Comparison of ENCODE assay signal across 9 cellular contexts in the genomic region with DNA sequence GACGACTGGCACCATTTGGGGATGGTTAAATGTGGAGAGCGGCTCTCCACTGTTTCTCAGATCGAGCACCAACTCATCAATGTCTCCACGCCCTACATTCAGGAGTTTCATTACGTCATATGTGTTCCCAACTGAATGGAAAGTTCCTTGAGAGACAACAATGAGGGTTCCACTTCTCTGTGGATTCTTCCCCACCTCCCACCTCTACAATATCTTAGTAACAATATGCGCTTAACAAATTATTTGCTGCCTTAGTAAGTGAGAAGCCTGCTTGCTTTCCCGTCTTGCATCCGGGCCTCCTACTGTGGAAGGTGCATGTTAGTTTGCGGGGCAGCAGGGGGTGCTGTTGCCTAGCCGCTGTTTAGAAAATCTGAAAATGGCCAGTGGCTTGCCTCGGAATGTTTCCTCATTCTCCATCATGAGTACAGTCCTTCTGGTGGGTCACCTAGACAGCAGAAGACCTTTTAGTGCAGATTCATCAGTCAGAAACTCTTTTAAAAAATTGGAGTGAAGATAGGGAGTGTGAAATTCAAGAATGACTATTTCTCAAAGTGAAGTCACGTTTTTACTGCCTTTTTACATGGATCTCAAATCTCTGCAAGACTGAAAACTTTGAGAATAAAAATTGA. TPM values are rescaled to one million over a fixed set of nuclear protein-coding genes. Genes with fewer than 3 reads are reported as not detected.
DNase-seq lines count a peak whose midpoint lies in the region; ATAC-seq and TF ChIP-seq lines count a peak whose summit lies in the region.
"Had no signal": no experiment of that assay in that cellular context is flagged by ENCODE, and none has a peak within 500 bp of the region (broad histone marks: within the 10 kb centered on the region; RNA-seq: fewer than 3 reads in every experiment).

No MANE protein-coding gene starts in this region.

- no peak for TF ChIP-seq POLR2A in GM18505 (IDR thresholded peaks at IDR 0.05; ENCODE audit: borderline replicate concordance, extremely low read depth, insufficient read depth, insufficient read length)

- H3K27ac Mint-ChIP-seq in activated CD8-positive, alpha-beta memory T cell treated with anti-CD3 and anti-CD28 coated beads, Interleukin-2, amount 10 ng/mL, durations not matched to agents 7 days and 5 days: no peak overlapping the region
- H3K27ac Mint-ChIP-seq in osteocyte (ENCODE audit: unreplicated experiment): no peak overlapping the region
- H3K27ac Mint-ChIP-seq: memory B cell had no signal

- no peaks in the 10 kb centered on the region for H3K36me3 Mint-ChIP-seq in activated CD8-positive, alpha-beta memory T cell treated with anti-CD3 and anti-CD28 coated beads, Interleukin-2, amount 10 ng/mL, durations not matched to agents 7 days and 5 days
- H3K36me3 Mint-ChIP-seq in osteocyte (ENCODE audit: unreplicated experiment): no peaks in the 10 kb centered on the region
- H3K36me3 Mint-ChIP-seq: memory B cell had no signal

- H3K9me3 Mint-ChIP-seq in activated CD8-positive, alpha-beta memory T cell treated with anti-CD3 and anti-CD28 coated beads, Interleukin-2, amount 10 ng/mL, durations not matched to agents 7 days and 5 days (ENCODE audit: low read depth): no peaks in the 10 kb centered on the region
- no peaks in the 10 kb centered on the region for H3K9me3 Mint-ChIP-seq in osteocyte (ENCODE audit: unreplicated experiment)
- H3K9me3 Mint-ChIP-seq: memory B cell had no signal

- peak; percentile 87 for TF ChIP-seq CTCF in osteocyte (IDR thresholded peaks at IDR 0.05)

- H3K4me1 Mint-ChIP-seq in activated CD8-positive, alpha-beta memory T cell treated with anti-CD3 and anti-CD28 coated beads, Interleukin-2, amount 10 ng/mL, durations not matched to agents 7 days and 5 days: peaks cover 1% of the 10 kb centered on the region
- H3K4me1 Mint-ChIP-seq in osteocyte (ENCODE audit: unreplicated experiment): peaks cover 3% of the 10 kb centered on the region

- CTCF ChIA-PET in activated CD8-positive, alpha-beta memory T cell treated with anti-CD3 and anti-CD28 coated beads, Interleukin-2, amount 10 ng/mL, durations not matched to agents 7 days and 5 days (lab: Charles Lee): interaction anchor here (1.0 to 2.1 kb wide), 5 partner anchors 12 to 195 kb away, joined by 3 to 6 read pairs (median 3); no protein-coding TSS in a partner anchor

- peaks cover 4% of the 10 kb centered on the region for H3K27me3 Mint-ChIP-seq in activated CD8-positive, alpha-beta memory T cell treated with anti-CD3 and anti-CD28 coated beads, Interleukin-2, amount 10 ng/mL, durations not matched to agents 7 days and 5 days
- peaks cover 67% of the 10 kb centered on the region for H3K27me3 Mint-ChIP-seq in osteocyte (ENCODE audit: unreplicated experiment)

- DNase-seq in AG08395 (ENCODE audit: low spot score) (peak; percentile 65), NCI-H345 (lab: John Stamatoyannopoulos, UW) (peak; percentile 56), fibroblast of the conjunctiva (ENCODE audit: low read depth) (peak; percentile 27), osteocyte (ENCODE audit: extremely low spot score, unreplicated experiment) (no peak)
- peak; percentile 50 for DNase-seq in activated CD8-positive, alpha-beta memory T cell treated with anti-CD3 and anti-CD28 coated beads, Interleukin-2, amount 10 ng/mL, durations not matched to agents 7 days and 5 days

- ATAC-seq in GM18505 (IDR thresholded peaks at IDR 0.05; ENCODE audit: unreplicated experiment) (peak; percentile 62), HG03060 (IDR thresholded peaks at IDR 0.05; ENCODE audit: low read depth, unreplicated experiment) (peak; percentile 55), HG02970 (IDR thresholded peaks at IDR 0.05; ENCODE audit: low FRiP score, unreplicated experiment) (no peak)
- ATAC-seq in activated CD8-positive, alpha-beta memory T cell treated with anti-CD3 and anti-CD28 coated beads, Interleukin-2, amount 10 ng/mL, durations not matched to agents 7 days and 5 days: no peak

- no peak overlapping the region for H3K4me3 Mint-ChIP-seq in activated CD8-positive, alpha-beta memory T cell treated with anti-CD3 and anti-CD28 coated beads, Interleukin-2, amount 10 ng/mL, durations not matched to agents 7 days and 5 days
- H3K4me3 Mint-ChIP-seq in osteocyte (ENCODE audit: unreplicated experiment): no peak overlapping the region
- H3K4me3 Mint-ChIP-seq: memory B cell had no signal

RNA-seq across cellular contexts. Expression of a gene that starts 55.7 kb away (rescaled TPM):
- total RNA-seq in activated CD8-positive, alpha-beta memory T cell treated with anti-CD3 and anti-CD28 coated beads, Interleukin-2, amount 10 ng/mL, durations not matched to agents 7 days and 5 days: not detected
- not detected in 2 replicates for total RNA-seq in osteocyte

Comparison
In these comparisons a context has a peak if more than half of its experiments do, and no peak if none do; other contexts are left out.
1. ATAC-seq: peak in GM18505 (single experiment) and HG03060 (single experiment); none in activated CD8-positive, alpha-beta memory T cell treated with anti-CD3 and anti-CD28 coated beads, Interleukin-2, amount 10 ng/mL, durations not matched to agents 7 days and 5 days (single experiment) and HG02970 (single experiment).